In the genomic region with DNA sequence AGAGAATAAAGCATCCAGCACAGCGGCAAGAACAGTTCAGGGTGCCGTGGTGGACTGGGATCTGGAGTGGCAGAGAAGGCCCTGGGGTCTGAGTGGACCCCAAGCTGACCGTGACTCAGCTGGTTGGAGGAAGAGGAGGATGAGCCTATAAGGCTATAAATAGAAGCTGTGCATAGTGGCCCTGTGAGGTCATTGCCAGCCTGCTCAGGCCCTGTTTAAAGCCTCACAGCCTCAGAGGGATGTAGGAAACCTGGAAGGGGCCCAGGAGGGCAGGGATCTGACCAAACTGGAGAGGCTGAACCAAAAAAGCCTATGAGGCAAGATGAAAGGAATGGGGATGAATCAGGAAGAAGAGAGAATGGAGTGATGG, we compare ENCODE assay signal across 12 cellular contexts. TPM values are rescaled to one million over a fixed set of nuclear protein-coding genes. Genes with fewer than 3 reads are reported as not detected.
A peak's percentile ranks its signal among the peaks of the same experiment; 100 is the strongest.
DNase-seq lines count a peak whose midpoint lies in the region; ATAC-seq and TF ChIP-seq lines count a peak whose summit lies in the region.
"Had no signal": no experiment of that assay in that cellular context is flagged by ENCODE, and none has a peak within 500 bp of the region (broad histone marks: within the 10 kb centered on the region; RNA-seq: fewer than 3 reads in every experiment).

No MANE protein-coding gene starts in this region.

- peak overlapping the region; percentile 97 to 98 for H3K27ac ChIP-seq in thoracic aorta
- H3K27ac ChIP-seq: PC-9, right lobe of liver had no signal

- DNase-seq in HK-2 (ENCODE audit: unreplicated experiment) (peak; percentile 76), choroid plexus epithelial cell (ENCODE audit: low read depth) (peak; percentile 75), kidney epithelial cell (ENCODE audit: low read depth) (peak; percentile 31), thoracic aorta (ENCODE audit: low spot score) (peak; percentile 79), SHP77 (lab: John Stamatoyannopoulos, UW) (no peak), C1 segment of cervical spinal cord (lab: John Stamatoyannopoulos, UW) (no peak)
- DNase-seq: activated CD4-positive, alpha-beta T cell treated with anti-CD3 and anti-CD28 coated beads, Interleukin-2, amount 10 ng/mL, durations not matched to agents 24 days and 14 days; PC-9; right lobe of liver had no signal

- ATAC-seq in thoracic aorta (ENCODE audit: insufficient number of reproducible peaks, low FRiP score, low read depth) (peak; percentile 67), GM21825 (IDR thresholded peaks at IDR 0.05; ENCODE audit: unreplicated experiment) (no peak), GM18502 (IDR thresholded peaks at IDR 0.05; ENCODE audit: poor library complexity, unreplicated experiment) (no peak)
- ATAC-seq: stimulated activated effector memory CD8-positive, alpha-beta T cell treated with anti-CD3 and anti-CD28 coated beads, Interleukin-12 subunit alpha, Interleukin-12 subunit beta, amount 100 ng/mL, for 72 hours had no signal

- H3K4me3 ChIP-seq in choroid plexus epithelial cell (ENCODE audit: low read depth, low read length) (no peak overlapping the region), kidney epithelial cell (ENCODE audit: low read depth, low read length) (no peak overlapping the region), thoracic aorta (no peak overlapping the region)
- H3K4me3 ChIP-seq: PC-9, right lobe of liver had no signal

- H3K36me3 ChIP-seq in kidney epithelial cell (ENCODE audit: control insufficient read depth, insufficient read depth, low read length) (no peaks in the 10 kb centered on the region), thoracic aorta (no peaks in the 10 kb centered on the region)
- H3K36me3 ChIP-seq: right lobe of liver had no signal

- H3K27me3 ChIP-seq in kidney epithelial cell (ENCODE audit: control insufficient read depth, insufficient read depth, low read length) (peaks cover 6% of the 10 kb centered on the region), thoracic aorta (replicated peaks; ENCODE audit: insufficient read depth) (no peaks in the 10 kb centered on the region)
- H3K27me3 ChIP-seq: right lobe of liver had no signal

- no peak for TF ChIP-seq CTCF in choroid plexus epithelial cell (conservative IDR thresholded peaks at IDR 0.05; ENCODE audit: low read depth, low read length)
- TF ChIP-seq CTCF in kidney epithelial cell (IDR thresholded peaks at IDR 0.05; ENCODE audit: insufficient read depth, low read length, poor library complexity, severe bottlenecking), result no peak
- TF ChIP-seq CTCF in thoracic aorta (IDR thresholded peaks at IDR 0.05), result no peak

- H3K9me3 ChIP-seq in thoracic aorta, result no peaks in the 10 kb centered on the region
- H3K9me3 ChIP-seq: right lobe of liver had no signal

- peaks cover 21 to 47% of the 10 kb centered on the region in 2 donors for H3K4me1 ChIP-seq in thoracic aorta (ENCODE audit: control insufficient read depth in 1 of 2, low read depth in 2 of 2)
- H3K4me1 ChIP-seq: right lobe of liver had no signal

RNA-seq across cellular contexts. Expression of a gene that starts 11.3 kb away (rescaled TPM):
- total RNA-seq in kidney epithelial cell, result 0.55 and 0.79 TPM in 2 replicates
- total RNA-seq in thoracic aorta, result 100 to 1,000 TPM; 146 to 302 TPM
- total RNA-seq: activated CD4-positive, alpha-beta T cell treated with anti-CD3 and anti-CD28 coated beads, Interleukin-2, amount 10 ng/mL, durations not matched to agents 24 days and 14 days; PC-9 had no signal

RNA-seq across cellular contexts. Expression of a gene that starts 19.1 kb away (rescaled TPM):
- total RNA-seq in kidney epithelial cell, result 50.2 and 62.7 TPM in 2 replicates
- total RNA-seq in thoracic aorta, result 10 to 100 TPM; 42.7 to 51.2 TPM

RNA-seq across cellular contexts. Expression of a gene that starts 27.8 kb away (rescaled TPM):
- total RNA-seq in kidney epithelial cell (6.5 and 9.9 TPM in 2 replicates), thoracic aorta (100 to 1,000 TPM; 426 to 455 TPM)

Comparison
In these comparisons a context has a peak if more than half of its experiments do, and no peak if none do; other contexts are left out.
1. DNase-seq: peak in HK-2 (single experiment), choroid plexus epithelial cell (single experiment), kidney epithelial cell (single experiment) and thoracic aorta (single experiment); none in SHP77 (0 of 2) and C1 segment of cervical spinal cord (0 of 14).
2. RNA of a gene that starts 11.3 kb away (total RNA-seq): 146 to 302 TPM in thoracic aorta; 0.55 to 0.79 TPM in kidney epithelial cell; every median in the first group is over 10 times any median in the second.
3. RNA of a gene that starts 27.8 kb away (total RNA-seq): 426 to 455 TPM in thoracic aorta; 6.5 to 9.9 TPM in kidney epithelial cell; every median in the first group is over 10 times any median in the second.